ENCODE assay signal across 16 cellular contexts in genomic region chr3:9211155-9211950, GRCh38. TPM values are rescaled to one million over a fixed set of nuclear protein-coding genes. Genes with fewer than 3 reads are reported as not detected.
DNase-seq lines count a peak whose midpoint lies in the region; ATAC-seq and TF ChIP-seq lines count a peak whose summit lies in the region.
"Had no signal": no experiment of that assay in that cellular context is flagged by ENCODE, and none has a peak within 500 bp of the region (broad histone marks: within the 10 kb centered on the region; RNA-seq: fewer than 3 reads in every experiment).

No MANE protein-coding gene starts in this region.

- H3K9ac ChIP-seq in fibroblast of lung (ENCODE audit: insufficient read depth, low read length), result no peak overlapping the region
- no peak overlapping the region for H3K9ac ChIP-seq in smooth muscle cell (ENCODE audit: low read depth)

- H3K36me3 ChIP-seq in fibroblast of lung (ENCODE audit: control insufficient read depth, insufficient read depth, low read length) (no peaks in the 10 kb centered on the region), smooth muscle cell (ENCODE audit: low read depth) (no peaks in the 10 kb centered on the region)

- H3K9me3 Mint-ChIP-seq in activated naive CD8-positive, alpha-beta T cell treated with anti-CD3 and anti-CD28 coated beads, Interleukin-2, amount 10 ng/mL, durations not matched to agents 7 days and 5 days, result peaks cover 2% of the 10 kb centered on the region
- no peaks in the 10 kb centered on the region for H3K9me3 Mint-ChIP-seq in activated naive CD8-positive, alpha-beta T cell treated with anti-CD3 and anti-CD28 coated beads for 36 hours

- H3K4me2 ChIP-seq in fibroblast of lung (ENCODE audit: extremely low read depth, insufficient read depth, low read length), result no peak overlapping the region
- H3K4me2 ChIP-seq in smooth muscle cell, result no peak overlapping the region

- DNase-seq in activated naive CD8-positive, alpha-beta T cell treated with anti-CD3 and anti-CD28 coated beads, Interleukin-2, amount 10 ng/mL, durations not matched to agents 7 days and 5 days, result no peak
- DNase-seq in activated naive CD8-positive, alpha-beta T cell treated with anti-CD3 and anti-CD28 coated beads for 36 hours, result no peak
- DNase-seq in T-helper 17 cell, result no peak
- peak; percentile 42 to 92 for DNase-seq in fibroblast of lung (ENCODE audit: low read depth in 2 of 2)
- DNase-seq in smooth muscle cell (lab: John Stamatoyannopoulos, UW; ENCODE audit: unreplicated experiment), result no peak
- DNase-seq in posterior cingulate gyrus, result no peak
- DNase-seq: activated CD4-positive, alpha-beta T cell treated with anti-CD3 and anti-CD28 coated beads for 4 hours; DMS 273 treated with DMSO at 0.1 percent for 48 hours; erythroblast; Karpas-422; NCI-H2107; psoas muscle; stimulated activated CD4-positive, alpha-beta T cell treated with anti-CD3 and anti-CD28 coated beads, Interleukin-2, amount 100 ng/mL, for 24 hours had no signal

- ATAC-seq in activated naive CD8-positive, alpha-beta T cell treated with anti-CD3 and anti-CD28 coated beads, Interleukin-2, amount 10 ng/mL, durations not matched to agents 7 days and 5 days (ENCODE audit: low read depth), result peak; percentile 66
- ATAC-seq in T-helper 17 cell (no peak), HG02571 (IDR thresholded peaks at IDR 0.05; ENCODE audit: unreplicated experiment) (no peak), GM19035 (IDR thresholded peaks at IDR 0.05; ENCODE audit: unreplicated experiment) (no peak)
- ATAC-seq: psoas muscle; stimulated activated memory B cell treated with anti-CD40 and anti-IgM and Interleukin-4, amounts not matched to agents 10 μg/mL and 1 μg/mL and 100 μg/mL, for 72 hours had no signal

- no peak overlapping the region for H3K4me3 Mint-ChIP-seq in activated naive CD8-positive, alpha-beta T cell treated with anti-CD3 and anti-CD28 coated beads, Interleukin-2, amount 10 ng/mL, durations not matched to agents 7 days and 5 days
- H3K4me3 Mint-ChIP-seq in activated naive CD8-positive, alpha-beta T cell treated with anti-CD3 and anti-CD28 coated beads for 36 hours, result no peak overlapping the region
- no peak overlapping the region for H3K4me3 Mint-ChIP-seq in T-helper 17 cell
- H3K4me3 Mint-ChIP-seq: stimulated activated memory B cell treated with anti-CD40 and anti-IgM and Interleukin-4, amounts not matched to agents 10 μg/mL and 1 μg/mL and 100 μg/mL, for 72 hours had no signal

- H3K27ac ChIP-seq in fibroblast of lung (ENCODE audit: insufficient read depth, low read length), result no peak overlapping the region
- H3K27ac ChIP-seq in smooth muscle cell (ENCODE audit: low read depth), result peak overlapping the region; percentile 25
- H3K27ac ChIP-seq: psoas muscle had no signal

- H3K4me1 ChIP-seq in fibroblast of lung (ENCODE audit: control insufficient read depth, extremely low read depth, insufficient read depth, low read length) (no peaks in the 10 kb centered on the region), smooth muscle cell (ENCODE audit: low read depth) (no peaks in the 10 kb centered on the region)

- no peaks in the 10 kb centered on the region for H3K27me3 Mint-ChIP-seq in activated naive CD8-positive, alpha-beta T cell treated with anti-CD3 and anti-CD28 coated beads, Interleukin-2, amount 10 ng/mL, durations not matched to agents 7 days and 5 days
- H3K27me3 Mint-ChIP-seq in activated naive CD8-positive, alpha-beta T cell treated with anti-CD3 and anti-CD28 coated beads for 36 hours, result no peaks in the 10 kb centered on the region
- peaks cover 4% of the 10 kb centered on the region for H3K27me3 Mint-ChIP-seq in T-helper 17 cell

- no peak overlapping the region for H2AFZ ChIP-seq in fibroblast of lung (ENCODE audit: low read length)
- no peak overlapping the region for H2AFZ ChIP-seq in smooth muscle cell (ENCODE audit: low read depth)

- H3F3A ChIP-seq in smooth muscle cell (ENCODE audit: low read depth), result no peaks in the 10 kb centered on the region

- H3K4me1 Mint-ChIP-seq in activated naive CD8-positive, alpha-beta T cell treated with anti-CD3 and anti-CD28 coated beads, Interleukin-2, amount 10 ng/mL, durations not matched to agents 7 days and 5 days, result peaks cover 11% of the 10 kb centered on the region
- peaks cover 1% of the 10 kb centered on the region for H3K4me1 Mint-ChIP-seq in activated naive CD8-positive, alpha-beta T cell treated with anti-CD3 and anti-CD28 coated beads for 36 hours
- peaks cover 4% of the 10 kb centered on the region for H3K4me1 Mint-ChIP-seq in T-helper 17 cell
- H3K4me1 Mint-ChIP-seq: stimulated activated memory B cell treated with anti-CD40 and anti-IgM and Interleukin-4, amounts not matched to agents 10 μg/mL and 1 μg/mL and 100 μg/mL, for 72 hours had no signal

- H3K27ac Mint-ChIP-seq in activated naive CD8-positive, alpha-beta T cell treated with anti-CD3 and anti-CD28 coated beads, Interleukin-2, amount 10 ng/mL, durations not matched to agents 7 days and 5 days, result no peak overlapping the region
- H3K27ac Mint-ChIP-seq in activated naive CD8-positive, alpha-beta T cell treated with anti-CD3 and anti-CD28 coated beads for 36 hours, result no peak overlapping the region
- H3K27ac Mint-ChIP-seq in T-helper 17 cell, result peak overlapping the region; percentile 4
- H3K27ac Mint-ChIP-seq: stimulated activated memory B cell treated with anti-CD40 and anti-IgM and Interleukin-4, amounts not matched to agents 10 μg/mL and 1 μg/mL and 100 μg/mL, for 72 hours had no signal

- H3K27me3 ChIP-seq in fibroblast of lung (ENCODE audit: control insufficient read depth, insufficient read depth, low read length) (no peaks in the 10 kb centered on the region), smooth muscle cell (ENCODE audit: low read depth) (no peaks in the 10 kb centered on the region)

- no peaks in the 10 kb centered on the region for H3K9me3 ChIP-seq in T-helper 17 cell (ENCODE audit: control insufficient read depth, low read length, poor library complexity, severe bottlenecking)
- H3K9me3 ChIP-seq in fibroblast of lung (ENCODE audit: control insufficient read depth, insufficient read depth, low read depth, low read length), result no peaks in the 10 kb centered on the region
- no peaks in the 10 kb centered on the region for H3K9me3 ChIP-seq in smooth muscle cell (replicated peaks; ENCODE audit: low read depth)
- H3K9me3 ChIP-seq: psoas muscle had no signal

- 60% methylated on average over 2 of the region's 2 CpGs for WGBS in smooth muscle cell (ENCODE audit: low lambda C conversion rate)

- H3K36me3 Mint-ChIP-seq in activated naive CD8-positive, alpha-beta T cell treated with anti-CD3 and anti-CD28 coated beads, Interleukin-2, amount 10 ng/mL, durations not matched to agents 7 days and 5 days, result no peaks in the 10 kb centered on the region
- no peaks in the 10 kb centered on the region for H3K36me3 Mint-ChIP-seq in activated naive CD8-positive, alpha-beta T cell treated with anti-CD3 and anti-CD28 coated beads for 36 hours
- peaks cover 3% of the 10 kb centered on the region for H3K36me3 Mint-ChIP-seq in T-helper 17 cell (ENCODE audit: low read depth)
- H3K36me3 Mint-ChIP-seq: stimulated activated memory B cell treated with anti-CD40 and anti-IgM and Interleukin-4, amounts not matched to agents 10 μg/mL and 1 μg/mL and 100 μg/mL, for 72 hours had no signal

- no peak for TF ChIP-seq CTCF in fibroblast of lung (conservative IDR thresholded peaks at IDR 0.05 in 1 of 2, IDR thresholded peaks at IDR 0.05 in 1 of 2; ENCODE audit: low read depth in 1 of 2, low read length in 2 of 2)
- no peak for TF ChIP-seq CTCF in smooth muscle cell (IDR thresholded peaks at IDR 0.05; ENCODE audit: borderline replicate concordance, insufficient read depth, poor library complexity, severe bottlenecking)

- POLR2A ChIA-PET in activated naive CD8-positive, alpha-beta T cell treated with anti-CD3 and anti-CD28 coated beads, Interleukin-2, amount 10 ng/mL, durations not matched to agents 7 days and 5 days (lab: Charles Lee), result interaction anchor here (0.6 to 1.2 kb wide), 2 partner anchors 30 to 149 kb away, joined by 5 to 10 read pairs; no protein-coding TSS in a partner anchor

- no peaks in the 10 kb centered on the region for H3K79me2 ChIP-seq in fibroblast of lung (ENCODE audit: control insufficient read depth, insufficient read depth, low read length)
- no peaks in the 10 kb centered on the region for H3K79me2 ChIP-seq in smooth muscle cell (ENCODE audit: low read depth)

- H3K4me3 ChIP-seq in fibroblast of lung (replicated peaks in 1 of 4; ENCODE audit: control extremely low read depth in 1 of 4, insufficient read depth in 1 of 4, low read depth in 3 of 4, low read length in 4 of 4) (no peak overlapping the region), smooth muscle cell (no peak overlapping the region)
- H3K4me3 ChIP-seq: psoas muscle had no signal

- H4K20me1 ChIP-seq in fibroblast of lung (ENCODE audit: control insufficient read depth, extremely low read depth, insufficient read depth, low read length) (no peaks in the 10 kb centered on the region), smooth muscle cell (ENCODE audit: low read depth) (no peaks in the 10 kb centered on the region)

- intact Hi-C loops in posterior cingulate gyrus (cut with DNase I), result no loop called here

RNA-seq across cellular contexts. Expression of gene SRGAP3, which starts 38.1 kb away (rescaled TPM):
- 1 to 10 TPM; 4.9 to 5.5 TPM for total RNA-seq in activated naive CD8-positive, alpha-beta T cell treated with anti-CD3 and anti-CD28 coated beads, Interleukin-2, amount 10 ng/mL, durations not matched to agents 7 days and 5 days
- 1 to 10 TPM; 1.2 to 1.3 TPM for total RNA-seq in activated naive CD8-positive, alpha-beta T cell treated with anti-CD3 and anti-CD28 coated beads for 36 hours
- 1 to 10 TPM; 1.8 to 2.2 TPM for total RNA-seq in T-helper 17 cell
- total RNA-seq in fibroblast of lung, result 10.0 and 12.4 TPM in 2 replicates
- polyA plus RNA-seq in fibroblast of lung, result 0.92 and 1.4 TPM in 2 replicates
- 0.22 and 0.29 TPM in 2 replicates for polyA plus RNA-seq in fibroblast of lung (2012)
- 0.55 and 0.93 TPM in 2 replicates for polyA minus RNA-seq in fibroblast of lung (ENCODE audit: low replicate concordance)
- total RNA-seq in smooth muscle cell, result 3.1 and 4.6 TPM in 2 replicates
- 1.5 and 3.0 TPM in 2 replicates for polyA plus RNA-seq in smooth muscle cell

Comparison
In these comparisons a context has a peak if more than half of its experiments do, and no peak if none do; other contexts are left out.
1. DNase-seq: peak in fibroblast of lung (2 of 2); none in activated naive CD8-positive, alpha-beta T cell treated with anti-CD3 and anti-CD28 coated beads, Interleukin-2, amount 10 ng/mL, durations not matched to agents 7 days and 5 days (single experiment), activated naive CD8-positive, alpha-beta T cell treated with anti-CD3 and anti-CD28 coated beads for 36 hours (single experiment), T-helper 17 cell (0 of 3), smooth muscle cell (single experiment) and posterior cingulate gyrus (0 of 10).